In the genomic region with DNA sequence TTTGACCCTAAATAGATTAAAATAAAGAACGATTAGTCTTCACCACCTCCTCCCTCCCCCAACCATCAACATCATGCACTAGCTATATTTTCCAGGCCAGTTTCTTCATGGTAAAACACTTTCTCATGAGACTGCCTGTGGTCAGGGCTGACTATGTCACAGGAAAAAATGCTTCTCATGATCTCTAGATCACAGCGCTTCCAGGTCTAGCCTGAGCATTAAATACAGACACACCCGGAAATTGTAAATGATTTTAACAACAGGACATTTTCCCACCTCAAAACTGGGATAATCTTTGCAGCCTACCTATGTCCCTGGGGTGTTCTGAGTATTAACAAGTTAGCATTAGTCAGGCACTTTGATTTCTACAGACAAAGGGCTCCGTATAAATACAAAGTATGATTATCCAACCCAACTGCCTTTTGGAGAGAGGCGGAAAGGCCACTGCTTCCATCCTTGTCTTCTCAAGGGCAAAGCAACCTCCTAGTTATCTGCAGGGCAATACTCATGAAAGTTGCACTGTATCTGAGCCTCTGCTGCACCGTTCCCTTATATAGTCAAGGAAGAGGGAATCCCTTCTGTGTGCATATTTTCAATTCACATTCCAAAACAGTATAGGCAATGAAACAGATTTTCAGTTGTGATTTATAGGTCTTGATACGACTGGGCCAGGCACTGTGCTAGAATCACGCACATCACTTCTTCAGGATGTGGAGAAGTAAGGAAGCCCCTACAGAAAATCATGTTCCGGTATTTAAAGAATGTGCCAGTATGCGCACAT, we compare ENCODE assay signal across 9 cellular contexts.
DNase-seq lines count a peak whose midpoint lies in the region; ATAC-seq, FAIRE-seq and TF ChIP-seq lines count a peak whose summit lies in the region.
"Had no signal": no experiment of that assay in that cellular context is flagged by ENCODE, and none has a peak within 500 bp of the region (broad histone marks: within the 10 kb centered on the region; RNA-seq: fewer than 3 reads in every experiment).

No MANE protein-coding gene starts in this region.

- peak overlapping the region; percentile 98 for H3K4me3 Mint-ChIP-seq in activated naive CD4-positive, alpha-beta T cell treated with anti-CD3 and anti-CD28 coated beads, Interleukin-2, amount 50 U/mL, for 24 hours

- TF ChIP-seq POLR2A in testis (IDR thresholded peaks at IDR 0.05): no peak

- no peak overlapping the region for H3K4me3 ChIP-seq in testis

- H3K27ac Mint-ChIP-seq in activated naive CD4-positive, alpha-beta T cell treated with anti-CD3 and anti-CD28 coated beads, Interleukin-2, amount 50 U/mL, for 24 hours: peak overlapping the region; percentile 100

- H3K27ac ChIP-seq in testis: peak overlapping the region in 1 of 2 donors; percentile 88
- H3K27ac ChIP-seq: epithelial cell of prostate had no signal

- peaks cover 68% of the 10 kb centered on the region for H3K4me1 Mint-ChIP-seq in activated naive CD4-positive, alpha-beta T cell treated with anti-CD3 and anti-CD28 coated beads, Interleukin-2, amount 50 U/mL, for 24 hours

- peak; percentile 20 to 38 for DNase-seq in activated CD8-positive, alpha-beta memory T cell treated with anti-CD3 and anti-CD28 coated beads for 4 hours (ENCODE audit: low read depth in 2 of 2)
- no peak for DNase-seq in activated CD8-positive, alpha-beta memory T cell treated with anti-CD3 and anti-CD28 coated beads, Interleukin-2, amount 50 U/mL, for 48 hours
- DNase-seq in testis (peak; percentile 22), NCI-H2029 (lab: John Stamatoyannopoulos, UW) (no peak)

- no peak for TF ChIP-seq CTCF in testis (IDR thresholded peaks at IDR 0.05)

- peak; percentile 62 for FAIRE-seq in islet of Langerhans (lab: Jason Lieb, UNC)

- ATAC-seq in GM18498 (IDR thresholded peaks at IDR 0.05; ENCODE audit: unreplicated experiment) (no peak), HG03280 (IDR thresholded peaks at IDR 0.05; ENCODE audit: unreplicated experiment) (no peak)

- no peaks in the 10 kb centered on the region for H3K27me3 ChIP-seq in testis

- H3K27me3 Mint-ChIP-seq in activated naive CD4-positive, alpha-beta T cell treated with anti-CD3 and anti-CD28 coated beads, Interleukin-2, amount 50 U/mL, for 24 hours: no peaks in the 10 kb centered on the region

- no peaks in the 10 kb centered on the region for H3K9me3 Mint-ChIP-seq in activated naive CD4-positive, alpha-beta T cell treated with anti-CD3 and anti-CD28 coated beads, Interleukin-2, amount 50 U/mL, for 24 hours

- H3K36me3 ChIP-seq in testis (ENCODE audit: low read depth, missing control alignments): no peaks in the 10 kb centered on the region

- 53 to 67% methylated on average over 9 to 10 of the region's 10 CpGs for WGBS in testis, 2 donors

- peaks cover 8% of the 10 kb centered on the region for H3K4me1 ChIP-seq in testis

- peaks cover 23% of the 10 kb centered on the region for H3K36me3 Mint-ChIP-seq in activated naive CD4-positive, alpha-beta T cell treated with anti-CD3 and anti-CD28 coated beads, Interleukin-2, amount 50 U/mL, for 24 hours

- no peaks in the 10 kb centered on the region for H3K9me3 ChIP-seq in testis

- intact Hi-C loops in testis (cut with DNase I; ENCODE audit: low total_unique reads): no loop called here

Comparison
In these comparisons a context has a peak if more than half of its experiments do, and no peak if none do; other contexts are left out.
1. DNase-seq: peak in activated CD8-positive, alpha-beta memory T cell treated with anti-CD3 and anti-CD28 coated beads for 4 hours (2 of 2) and testis (single experiment); none in activated CD8-positive, alpha-beta memory T cell treated with anti-CD3 and anti-CD28 coated beads, Interleukin-2, amount 50 U/mL, for 48 hours (single experiment) and NCI-H2029 (single experiment).